33 cellular contexts compared by ENCODE assay signal in genomic region chr1:220565670-220566069, GRCh38. TPM values are rescaled to one million over a fixed set of nuclear protein-coding genes. Genes with fewer than 3 reads are reported as not detected.
DNase-seq lines count a peak whose midpoint lies in the region; ATAC-seq, FAIRE-seq and TF ChIP-seq lines count a peak whose summit lies in the region.
"Had no signal": no experiment of that assay in that cellular context is flagged by ENCODE, and none has a peak within 500 bp of the region (broad histone marks: within the 10 kb centered on the region; RNA-seq: fewer than 3 reads in every experiment).

No MANE protein-coding gene starts in this region.

- TF ChIP-seq EP300 in H1 (IDR thresholded peaks at IDR 0.05; ENCODE audit: borderline replicate concordance in 1 of 2, low read depth in 2 of 2, low read length in 2 of 2): no peak

- no peak overlapping the region for H3K23ac ChIP-seq in H1 (ENCODE audit: insufficient read length)

- H3K9ac ChIP-seq in H1 (replicated peaks in 1 of 4; ENCODE audit: extremely low read depth in 1 of 4, low read depth in 3 of 4, low read length in 3 of 4): no peak overlapping the region

- H3K36me3 ChIP-seq in cardiac muscle cell (no peaks in the 10 kb centered on the region), right atrium auricular region (no peaks in the 10 kb centered on the region), H1 (ENCODE audit: control insufficient read depth in 2 of 4, insufficient read depth in 4 of 4, low read length in 3 of 4) (no peaks in the 10 kb centered on the region), tibial artery (no peaks in the 10 kb centered on the region)
- H3K36me3 ChIP-seq: BE2C, heart left ventricle, prostate gland, thyroid gland, vagina had no signal

- CTCF ChIA-PET in H1 (lab: Charles Lee; ENCODE audit: partially characterized antibody): interaction anchor here (0.5 to 4.0 kb wide), 7 partner anchors 12 to 1821 kb away, joined by 3 to 13 read pairs (median 3); no protein-coding TSS in a partner anchor
- CTCF ChIA-PET in Calu3 (lab: Charles Lee): interaction anchor here (0.5 kb wide), 1 partner anchor 10 kb away, joined by 5 read pairs; no protein-coding TSS in a partner anchor

- BruUV-seq in Calu3 (replicated peaks; lab: Mats Ljungman, UMichigan): no TSS peak

- no peak overlapping the region for H3K18ac ChIP-seq in H1 (ENCODE audit: extremely low read depth, low read length)

- DNase-seq in cardiac muscle cell (ENCODE audit: low read depth in 1 of 2, low spot score in 1 of 2): no peak
- no peak for DNase-seq in right atrium auricular region (ENCODE audit: low spot score)
- peak; percentile 29 for DNase-seq in NCI-H2029 treated with DMSO at 0.1 percent for 48 hours (lab: John Stamatoyannopoulos, UW)
- no peak for DNase-seq in H1 (ENCODE audit: low read depth in 1 of 2, low spot score in 2 of 2)
- DNase-seq in tibial artery: no peak
- no peak for DNase-seq in Calu3
- DNase-seq: activated CD4-positive, alpha-beta memory T cell treated with anti-CD3 and anti-CD28 coated beads, Interleukin-2, amount 10 ng/mL, durations not matched to agents 7 days and 5 days; activated CD4-positive, alpha-beta T cell treated with anti-CD3 and anti-CD28 coated beads for 1 hour; activated CD8-positive, alpha-beta memory T cell treated with anti-CD3 and anti-CD28 coated beads, Interleukin-2, amount 50 U/mL, for 4 hours; activated naive CD4-positive, alpha-beta T cell; BE2C; CD8-positive, alpha-beta memory T cell; DMS79 treated with DMSO at 0.1 percent for 48 hours; foreskin fibroblast; GF-D8; heart left ventricle; HFFc6; naive B cell; NCI-H1048; NCI-H187 treated with DMSO at 0.1 percent for 48 hours; NCI-H446; Right ventricle myocardium superior; stimulated activated CD4-positive, alpha-beta T cell treated with anti-CD3 and anti-CD28 coated beads, Interleukin-4, amount 100 ng/mL, for 24 hours; thyroid gland had no signal

- peaks cover 0 to 6% of the 10 kb centered on the region in 2 experiments for H4K20me1 ChIP-seq in H1 (replicated peaks in 1 of 2; ENCODE audit: control insufficient read depth in 1 of 2, insufficient read depth in 2 of 2, low read length in 2 of 2)

- no peaks in the 10 kb centered on the region for H3K27me3 Mint-ChIP-seq in Calu3 (ENCODE audit: unreplicated experiment)
- H3K27me3 Mint-ChIP-seq: dendritic cell treated with granulocyte-macrophage colony-stimulating factor and Interleukin-4, amounts not matched to agents 40 ng/mL and 50 ng/mL, for 4 days; IgD-negative memory B cell had no signal

- no peaks in the 10 kb centered on the region for H3K9me3 ChIP-seq in cardiac muscle cell (ENCODE audit: low read depth)
- H3K9me3 ChIP-seq in right atrium auricular region: no peaks in the 10 kb centered on the region
- no peaks in the 10 kb centered on the region for H3K9me3 ChIP-seq in H1 (ENCODE audit: insufficient read depth in 2 of 2, low read depth in 1 of 2, low read length in 1 of 2)
- no peaks in the 10 kb centered on the region for H3K9me3 ChIP-seq in tibial artery
- H3K9me3 ChIP-seq: BE2C, heart left ventricle, prostate gland, vagina had no signal

- no peak for TF ChIP-seq POLR2A in H1 (IDR thresholded peaks at IDR 0.05; ENCODE audit: control extremely low read depth in 1 of 2, low read depth in 2 of 2, low read length in 2 of 2)

- no peak overlapping the region for H2BK15ac ChIP-seq in H1 (ENCODE audit: low read length)

- H2AK5ac ChIP-seq in H1 (ENCODE audit: low read depth, low read length): no peak overlapping the region

- H3K79me2 ChIP-seq in H1 (ENCODE audit: control insufficient read depth in 1 of 2, insufficient read depth in 2 of 2, low read length in 2 of 2): peaks cover 0 to 98% of the 10 kb centered on the region in 2 experiments; a peak in 3 of 4 replicates

- 0 out of 2 replicates have a peak overlapping the region, but pooled peaks have one; percentile 27 for H2BK5ac ChIP-seq in H1 (ENCODE audit: low read depth, low read length)

- no peak for FAIRE-seq in H1 (lab: Jason Lieb, UNC)

- H3K23me2 ChIP-seq in H1 (ENCODE audit: low read depth, low read length): peaks cover 2% of the 10 kb centered on the region; the same call in 1 of the 2 replicates

- H3K4me1 ChIP-seq in cardiac muscle cell (ENCODE audit: low read depth) (peaks cover 14% of the 10 kb centered on the region), right atrium auricular region (peaks cover 0 to 18% of the 10 kb centered on the region in 2 donors), H1 (replicated peaks in 1 of 4; ENCODE audit: control insufficient read depth in 3 of 4, insufficient read depth in 4 of 4, low read length in 3 of 4) (peaks cover 0 to 5% (median 0%) of the 10 kb centered on the region in 4 experiments; a peak in 1 of 7 replicates), tibial artery (peaks cover 0 to 41% (median 0%) of the 10 kb centered on the region in 4 donors)
- H3K4me1 ChIP-seq: BE2C, prostate gland had no signal

- no peak for TF ChIP-seq CTCF in cardiac muscle cell (IDR thresholded peaks at IDR 0.05; ENCODE audit: low read depth, low read length)
- TF ChIP-seq CTCF in right atrium auricular region (IDR thresholded peaks at IDR 0.05): no peak
- TF ChIP-seq CTCF in H1 (IDR thresholded peaks at IDR 0.05; ENCODE audit: control extremely low read depth in 1 of 3, insufficient read depth in 1 of 3, low read depth in 1 of 3, low read length in 3 of 3): no peak
- no peak for TF ChIP-seq CTCF in tibial artery (IDR thresholded peaks at IDR 0.05)
- no peak for TF ChIP-seq CTCF in Calu3 (IDR thresholded peaks at IDR 0.05; ENCODE audit: unreplicated experiment)

- H3K9me3 Mint-ChIP-seq in Calu3 (ENCODE audit: low read depth, unreplicated experiment): no peaks in the 10 kb centered on the region
- H3K9me3 Mint-ChIP-seq: activated CD4-positive, alpha-beta memory T cell treated with anti-CD3 and anti-CD28 coated beads, Interleukin-2, amount 10 ng/mL, durations not matched to agents 7 days and 5 days; CD8-positive, alpha-beta memory T cell; central memory CD8-positive, alpha-beta T cell; dendritic cell treated with granulocyte-macrophage colony-stimulating factor and Interleukin-4, amounts not matched to agents 40 ng/mL and 50 ng/mL, for 4 days; HFFc6; IgD-negative memory B cell; naive B cell; T-helper 2 cell treated with Interferon-gamma antibody and Interleukin-4, amounts not matched to agents 5 μg/mL and 100 μg/mL, for 36 hours had no signal

- intact Hi-C loops in tibial artery (cut with DNase I; ENCODE audit: low total_unique reads): no loop called here
- intact Hi-C loops in Calu3 (cut with micrococcal nuclease; ENCODE audit: unreplicated experiment): no loop called here

- H3K27ac Mint-ChIP-seq in Calu3 (ENCODE audit: unreplicated experiment): no peak overlapping the region
- H3K27ac Mint-ChIP-seq: activated CD4-positive, alpha-beta memory T cell treated with anti-CD3 and anti-CD28 coated beads, Interleukin-2, amount 10 ng/mL, durations not matched to agents 7 days and 5 days; CD8-positive, alpha-beta memory T cell; dendritic cell treated with granulocyte-macrophage colony-stimulating factor and Interleukin-4, amounts not matched to agents 40 ng/mL and 50 ng/mL, for 4 days; HFFc6; IgD-negative memory B cell; naive B cell; T-helper 2 cell treated with Interferon-gamma antibody and Interleukin-4, amounts not matched to agents 5 μg/mL and 100 μg/mL, for 36 hours had no signal

- H3K27me3 ChIP-seq in cardiac muscle cell: no peaks in the 10 kb centered on the region
- H3K27me3 ChIP-seq in right atrium auricular region: no peaks in the 10 kb centered on the region
- H3K27me3 ChIP-seq in H1 (replicated peaks in 1 of 4; ENCODE audit: control insufficient read depth in 3 of 4, extremely low read depth in 1 of 4, insufficient read depth in 3 of 4, low read length in 3 of 4): no peaks in the 10 kb centered on the region
- no peaks in the 10 kb centered on the region for H3K27me3 ChIP-seq in tibial artery
- H3K27me3 ChIP-seq: BE2C, heart left ventricle, thyroid gland, vagina had no signal

- H2BK120ac ChIP-seq in H1 (replicated peaks; ENCODE audit: low read depth, low read length): no peak overlapping the region

- ATAC-seq in GM19023 (IDR thresholded peaks at IDR 0.05; ENCODE audit: unreplicated experiment): no peak
- ATAC-seq: esophagus mucosa, heart left ventricle, Panc1 had no signal

- no peak overlapping the region for H2AFZ ChIP-seq in H1 (ENCODE audit: low read length)

- no peak overlapping the region for H4K8ac ChIP-seq in H1 (ENCODE audit: extremely low read depth, insufficient read depth, low read length)

- no peak overlapping the region for H2BK12ac ChIP-seq in H1 (ENCODE audit: low read depth, low read length)

- no peak overlapping the region for H4K91ac ChIP-seq in H1 (replicated peaks; ENCODE audit: insufficient read length, low read length)

- TF ChIP-seq RAD21 in H1 (IDR thresholded peaks at IDR 0.05 in 1 of 2, conservative IDR thresholded peaks at IDR 0.05 in 1 of 2; ENCODE audit: low read depth in 2 of 2, low read length in 2 of 2): no peak

- no peak overlapping the region for H3K4me3 ChIP-seq in cardiac muscle cell
- H3K4me3 ChIP-seq in right atrium auricular region: no peak overlapping the region
- no peak overlapping the region for H3K4me3 ChIP-seq in H1 (ENCODE audit: extremely low read depth in 1 of 4, insufficient read depth in 2 of 4, low read depth in 3 of 4, low read length in 4 of 4)
- no peak overlapping the region for H3K4me3 ChIP-seq in tibial artery
- H3K4me3 ChIP-seq: heart left ventricle, prostate gland, thyroid gland, vagina had no signal

- no peak overlapping the region for H3K4ac ChIP-seq in H1 (replicated peaks; ENCODE audit: insufficient read length, low read depth, low read length)

- POLR2A ChIA-PET in H1 (lab: Charles Lee; ENCODE audit: partially characterized antibody): no interaction called here

- no peak overlapping the region for H2BK20ac ChIP-seq in H1 (ENCODE audit: low read length)

- peak overlapping the region; percentile 25 for H3K27ac ChIP-seq in cardiac muscle cell
- H3K27ac ChIP-seq in right atrium auricular region: no peak overlapping the region
- H3K27ac ChIP-seq in H1 (ENCODE audit: low read depth, low read length): no peak overlapping the region
- no peak overlapping the region for H3K27ac ChIP-seq in tibial artery
- H3K27ac ChIP-seq: heart left ventricle, prostate gland, thyroid gland, vagina had no signal

- H4K5ac ChIP-seq in H1 (ENCODE audit: insufficient read length, low read depth, low read length): no peak overlapping the region

- H3K14ac ChIP-seq in H1 (ENCODE audit: insufficient read length): no peak overlapping the region

- H3K36me3 Mint-ChIP-seq in Calu3 (ENCODE audit: insufficient read depth, unreplicated experiment): no peaks in the 10 kb centered on the region
- H3K36me3 Mint-ChIP-seq: CD8-positive, alpha-beta memory T cell; IgD-negative memory B cell; naive B cell had no signal

- no peak overlapping the region for H3K56ac ChIP-seq in H1 (replicated peaks; ENCODE audit: insufficient read length, low read depth, low read length)

- H3K79me1 ChIP-seq in H1 (ENCODE audit: low read depth, low read length): peaks cover 7% of the 10 kb centered on the region; the same call in 1 of the 2 replicates

- H3K4me2 ChIP-seq in H1 (ENCODE audit: insufficient read depth in 1 of 2, low read depth in 2 of 2, low read length in 2 of 2): no peak overlapping the region

- no peak overlapping the region for H3K4me3 Mint-ChIP-seq in Calu3 (ENCODE audit: low read depth, unreplicated experiment)
- H3K4me3 Mint-ChIP-seq: activated CD4-positive, alpha-beta memory T cell treated with anti-CD3 and anti-CD28 coated beads, Interleukin-2, amount 10 ng/mL, durations not matched to agents 7 days and 5 days; CD8-positive, alpha-beta memory T cell; central memory CD8-positive, alpha-beta T cell; dendritic cell treated with granulocyte-macrophage colony-stimulating factor and Interleukin-4, amounts not matched to agents 40 ng/mL and 50 ng/mL, for 4 days; HFFc6; IgD-negative memory B cell; naive B cell; T-helper 2 cell treated with Interferon-gamma antibody and Interleukin-4, amounts not matched to agents 5 μg/mL and 100 μg/mL, for 36 hours had no signal

- no peaks in the 10 kb centered on the region for H3K4me1 Mint-ChIP-seq in Calu3 (ENCODE audit: low read depth, unreplicated experiment)
- H3K4me1 Mint-ChIP-seq: activated CD4-positive, alpha-beta memory T cell treated with anti-CD3 and anti-CD28 coated beads, Interleukin-2, amount 10 ng/mL, durations not matched to agents 7 days and 5 days; CD8-positive, alpha-beta memory T cell; central memory CD8-positive, alpha-beta T cell; naive B cell had no signal

RNA-seq across cellular contexts. Expression of gene MARK1, which starts 37.7 kb away (rescaled TPM):
- total RNA-seq in cardiac muscle cell: 24.0 and 24.6 TPM in 2 replicates
- polyA plus RNA-seq in cardiac muscle cell: 21.4 and 25.2 TPM in 2 replicates
- 10 to 100 TPM; 12.5 to 20.0 TPM for total RNA-seq in right atrium auricular region
- total RNA-seq in H1 (2021; fragmentation: NEBNext Ultra II Directional; extraction: Animal tissue kit (Norgen Biotek cat#: 25700)): 20.5 and 21.2 TPM in 2 replicates
- polyA plus RNA-seq in H1 (2011; rRNA removed): 5.5 and 8.9 TPM in 2 replicates
- polyA plus RNA-seq in H1 (2011; cell fraction: cytosol; rRNA removed): 8.5 TPM
- 13.6 TPM for polyA plus RNA-seq in H1 (2011; cell fraction: nucleus; rRNA removed)
- 9.8 to 16.8 TPM (median 11.8 TPM) in 4 replicates for polyA plus RNA-seq in H1 (2012, experiment 1 of 2)
- 1.7 TPM for polyA plus RNA-seq in H1 (2012, experiment 2 of 2)
- polyA plus RNA-seq in H1 (2013, experiment 1 of 2): 8.9 TPM
- 10.0 TPM for polyA plus RNA-seq in H1 (2013, experiment 2 of 2)
- polyA minus RNA-seq in H1 (2011; rRNA and poly(A)+ RNA removed): 6.2 and 7.3 TPM in 2 replicates
- 7.6 TPM for polyA minus RNA-seq in H1 (2011; cell fraction: cytosol; rRNA and poly(A)+ RNA removed)
- polyA minus RNA-seq in H1 (2011; cell fraction: nucleus; rRNA and poly(A)+ RNA removed): 25.5 TPM
- total RNA-seq in Calu3 (2022): 1.8 and 3.0 TPM in 2 replicates
- total RNA-seq: activated CD4-positive, alpha-beta memory T cell treated with anti-CD3 and anti-CD28 coated beads, Interleukin-2, amount 10 ng/mL, durations not matched to agents 7 days and 5 days; HFFc6 had no signal
- polyA plus RNA-seq: CD8-positive, alpha-beta memory T cell had no signal
